In the genomic region with DNA sequence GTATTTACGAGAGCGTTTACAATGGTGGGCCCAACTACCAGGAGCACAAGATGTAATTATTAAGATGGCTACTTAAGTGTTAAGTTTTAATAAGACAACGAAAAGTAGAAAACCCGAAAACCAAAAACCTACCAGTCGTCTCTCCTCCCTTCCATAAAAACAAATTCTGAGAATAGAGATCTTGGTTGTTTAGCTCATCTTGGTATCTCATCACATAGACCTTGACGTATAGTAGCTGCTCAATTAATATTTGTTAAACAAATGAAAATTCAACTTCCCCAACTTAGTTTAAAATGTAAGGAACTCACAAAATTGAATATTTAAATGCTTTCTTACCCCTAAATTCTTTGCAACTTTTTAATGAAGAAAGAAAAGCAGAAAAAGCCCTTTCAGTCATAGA, we compare ENCODE assay signal across 8 cellular contexts. TPM values are rescaled to one million over a fixed set of nuclear protein-coding genes. Genes with fewer than 3 reads are reported as not detected.
DNase-seq lines count a peak whose midpoint lies in the region; ATAC-seq and TF ChIP-seq lines count a peak whose summit lies in the region.

No MANE protein-coding gene starts in this region.

- no peaks in the 10 kb centered on the region for H3K27me3 ChIP-seq in cardiac muscle cell
- H3K27me3 ChIP-seq in brain microvascular endothelial cell (replicated peaks), result no peaks in the 10 kb centered on the region
- no peaks in the 10 kb centered on the region for H3K27me3 ChIP-seq in uterus

- H3K4me3 ChIP-seq in cardiac muscle cell (peak overlapping the region; percentile 81), brain microvascular endothelial cell (ENCODE audit: low read depth, low read length) (peak overlapping the region; percentile 81), uterus (peak overlapping the region in 1 of 2 donors; percentile 79)

- in situ Hi-C loops in brain microvascular endothelial cell (cut with HindIII; ENCODE audit: low pct_ligation_motif_present, low sequenced_read_pairs), result no loop called here

- DNase-seq in cardiac muscle cell (ENCODE audit: low read depth in 1 of 2, low spot score in 1 of 2), result no peak
- no peak for DNase-seq in cardiac septum (ENCODE audit: low spot score)
- no peak for DNase-seq in brain microvascular endothelial cell
- no peak for DNase-seq in mesothelial cell of epicardium (ENCODE audit: low spot score in 2 of 2, unreplicated experiment in 2 of 2)
- no peak for DNase-seq in uterus
- no peak for DNase-seq in NCI-H2107 (lab: John Stamatoyannopoulos, UW)

- H3K4me3 Mint-ChIP-seq in mesothelial cell of epicardium, result peak overlapping the region; percentile 99

- ATAC-seq in HG03025 (IDR thresholded peaks at IDR 0.05; ENCODE audit: low FRiP score, unreplicated experiment) (no peak), GM21423 (IDR thresholded peaks at IDR 0.05; ENCODE audit: unreplicated experiment) (no peak)

- no peaks in the 10 kb centered on the region for H3K9me3 Mint-ChIP-seq in mesothelial cell of epicardium

- no peaks in the 10 kb centered on the region for H3K9me3 ChIP-seq in cardiac muscle cell (ENCODE audit: low read depth)
- H3K9me3 ChIP-seq in uterus, result no peaks in the 10 kb centered on the region

- H3K36me3 ChIP-seq in cardiac muscle cell, result peaks cover 27% of the 10 kb centered on the region
- peaks cover 25% of the 10 kb centered on the region for H3K36me3 ChIP-seq in brain microvascular endothelial cell (replicated peaks)
- no peaks in the 10 kb centered on the region for H3K36me3 ChIP-seq in uterus

- intact Hi-C loops in cardiac septum (cut with DNase I), result loop anchor here (10.0 kb wide), 2 partner anchors 91 to 171 kb away; a partner anchor contains a TSS
- intact Hi-C loops in uterus (cut with DNase I; ENCODE audit: low total_unique reads), result no loop called here

- no peak for TF ChIP-seq POLR2A in uterus (IDR thresholded peaks at IDR 0.05)

- H3K36me3 Mint-ChIP-seq in mesothelial cell of epicardium, result peaks cover 15% of the 10 kb centered on the region

- H3K27ac ChIP-seq in cardiac muscle cell, result no peak overlapping the region
- H3K27ac ChIP-seq in brain microvascular endothelial cell, result peak overlapping the region; percentile 86
- peak overlapping the region; percentile 86 to 91 for H3K27ac ChIP-seq in uterus

- H3K27me3 Mint-ChIP-seq in mesothelial cell of epicardium (ENCODE audit: low read depth), result no peaks in the 10 kb centered on the region

- peaks cover 19% of the 10 kb centered on the region for H3K4me1 Mint-ChIP-seq in mesothelial cell of epicardium

- peak overlapping the region; percentile 99 for H3K27ac Mint-ChIP-seq in mesothelial cell of epicardium

- peaks cover 5% of the 10 kb centered on the region for H3K4me1 ChIP-seq in cardiac muscle cell (ENCODE audit: low read depth)
- no peaks in the 10 kb centered on the region for H3K4me1 ChIP-seq in uterus

- TF ChIP-seq CTCF in cardiac muscle cell (IDR thresholded peaks at IDR 0.05; ENCODE audit: low read depth, low read length), result no peak
- TF ChIP-seq CTCF in brain microvascular endothelial cell (IDR thresholded peaks at IDR 0.05; ENCODE audit: low read depth, low read length, missing control alignments), result no peak
- no peak for TF ChIP-seq CTCF in mesothelial cell of epicardium (IDR thresholded peaks at IDR 0.05; ENCODE audit: unreplicated experiment)
- TF ChIP-seq CTCF in uterus (IDR thresholded peaks at IDR 0.05), result no peak

RNA-seq across cellular contexts. Expression of a gene that starts 0.7 kb away (rescaled TPM):
- total RNA-seq in cardiac muscle cell, result 3.7 and 3.8 TPM in 2 replicates
- polyA plus RNA-seq in cardiac muscle cell, result 3.3 and 4.7 TPM in 2 replicates
- total RNA-seq in cardiac septum, result 0.83 TPM
- 2.0 to 2.6 TPM (median 2.2 TPM) in 3 replicates for total RNA-seq in mesothelial cell of epicardium
- 1 to 10 TPM in 1 of 4 donors, under 1 TPM in 2, not detected in 1; under 0.01 to 1.9 (median 0.70) TPM for total RNA-seq in uterus

RNA-seq across cellular contexts. Expression of a gene that starts 0.8 kb away (rescaled TPM):
- total RNA-seq in cardiac muscle cell, result 55.9 and 60.4 TPM in 2 replicates
- polyA plus RNA-seq in cardiac muscle cell, result 77.8 and 99.2 TPM in 2 replicates
- total RNA-seq in cardiac septum, result 57.8 TPM
- 64.9 to 71.8 TPM (median 66.9 TPM) in 3 replicates for total RNA-seq in mesothelial cell of epicardium
- total RNA-seq in uterus, result 10 to 100 TPM; 11.5 to 67.2 (median 56.9) TPM

RNA-seq across cellular contexts. Expression of a gene that starts 50.9 kb away (rescaled TPM):
- total RNA-seq in cardiac muscle cell (not detected in 2 replicates), cardiac septum (not detected), mesothelial cell of epicardium (not detected in 3 replicates), uterus (not detected)
- polyA plus RNA-seq in cardiac muscle cell, result not detected in 2 replicates
